In genomic region chr1:32989160-32989894, GRCh38 we compare ENCODE assay signal across 8 cellular contexts. TPM values are rescaled to one million over a fixed set of nuclear protein-coding genes. Genes with fewer than 3 reads are reported as not detected.
DNase-seq lines count a peak whose midpoint lies in the region; ATAC-seq, FAIRE-seq and TF ChIP-seq lines count a peak whose summit lies in the region.

No MANE protein-coding gene starts in this region.

- peaks cover 2% of the 10 kb centered on the region for H3K4me1 ChIP-seq in thymus (ENCODE audit: control insufficient read depth, insufficient read depth, low read length)

- 56% methylated on average over 6 of the region's 6 CpGs for WGBS in thymus

- no peaks in the 10 kb centered on the region for H3K36me3 Mint-ChIP-seq in memory B cell

- H3K4me1 Mint-ChIP-seq in memory B cell: peaks cover 42% of the 10 kb centered on the region

- no peaks in the 10 kb centered on the region for H3K27me3 Mint-ChIP-seq in memory B cell

- H3K27ac Mint-ChIP-seq in memory B cell: peak overlapping the region; percentile 74

- H3K36me3 ChIP-seq in thymus (ENCODE audit: control insufficient read depth, insufficient read depth): no peaks in the 10 kb centered on the region

- TF ChIP-seq CTCF in cardiac fibroblast (IDR thresholded peaks at IDR 0.05; ENCODE audit: low read depth, low read length): no peak

- no peak overlapping the region for H3K4me3 ChIP-seq in cardiac fibroblast (replicated peaks in 1 of 2; ENCODE audit: low read depth in 2 of 2, low read length in 2 of 2)
- no peak overlapping the region for H3K4me3 ChIP-seq in thymus (ENCODE audit: low read length)

- no peaks in the 10 kb centered on the region for H3K27me3 ChIP-seq in thymus (ENCODE audit: control insufficient read depth, insufficient read depth)

- H3K4me3 Mint-ChIP-seq in memory B cell: no peak overlapping the region

- peak overlapping the region; percentile 53 for H3K27ac ChIP-seq in thymus (ENCODE audit: low read depth)

- no peak for ATAC-seq in memory B cell (ENCODE audit: low read depth)
- no peak for ATAC-seq in GM18517 (IDR thresholded peaks at IDR 0.05; ENCODE audit: unreplicated experiment)
- no peak for ATAC-seq in HG02588 (IDR thresholded peaks at IDR 0.05; ENCODE audit: unreplicated experiment)
- no peak for ATAC-seq in GM21576 (IDR thresholded peaks at IDR 0.05; ENCODE audit: unreplicated experiment)

- FAIRE-seq in GM19239 (lab: Jason Lieb, UNC): peak; percentile 37

- DNase-seq in GM19239 (ENCODE audit: insufficient read length, low spot score) (no peak), RPMI7951 (ENCODE audit: low read depth) (peak; percentile 94), cardiac fibroblast (ENCODE audit: low read depth in 2 of 2) (peak; percentile 98 to 99), memory B cell (ENCODE audit: low spot score in 2 of 2) (no peak)

- no peaks in the 10 kb centered on the region for H3K9me3 ChIP-seq in thymus (ENCODE audit: control insufficient read depth)

- H3K9me3 Mint-ChIP-seq in memory B cell: no peaks in the 10 kb centered on the region

RNA-seq across cellular contexts. Expression of gene RNF19B, which starts 24.7 kb away (rescaled TPM):
- total RNA-seq in RPMI7951 (2014; rRNA removed; shearing (Covaris generic)): 9.8 and 10.3 TPM in 2 replicates
- polyA plus RNA-seq in thymus: 12.7 TPM

RNA-seq across cellular contexts. Expression of gene AK2, which starts 47.4 kb away (rescaled TPM):
- 263 and 350 TPM in 2 replicates for total RNA-seq in RPMI7951 (2014; rRNA removed; shearing (Covaris generic))
- polyA plus RNA-seq in thymus: 73.2 TPM

Comparison
In these comparisons a context has a peak if more than half of its experiments do, and no peak if none do; other contexts are left out.
1. DNase-seq: peak in RPMI7951 (single experiment) and cardiac fibroblast (2 of 2); none in GM19239 (single experiment) and memory B cell (0 of 2).